ENCODE assay signal across 1 cellular context in the genomic region with DNA sequence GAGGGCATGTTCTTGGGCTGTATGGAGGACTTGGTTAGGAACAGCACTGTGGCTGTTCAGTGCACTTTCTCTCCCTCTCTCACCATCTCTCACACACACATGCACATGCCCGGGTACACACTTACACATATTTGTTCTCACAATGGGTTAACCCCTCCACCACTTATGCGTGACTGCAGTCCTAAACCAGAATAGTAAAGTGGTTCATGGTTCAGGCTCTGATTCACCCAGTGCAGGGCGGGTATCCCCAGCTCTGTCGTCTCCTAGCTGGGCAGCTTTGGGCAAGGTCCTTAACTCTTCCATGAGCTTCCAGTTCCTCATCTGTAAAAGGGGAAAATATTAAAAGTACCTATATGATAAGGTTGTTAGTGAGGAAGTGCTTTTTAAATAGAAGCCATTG.
TF ChIP-seq lines count a peak whose summit lies in the region.

No MANE protein-coding gene starts in this region.

TF ChIP-seq in H1, 55 proteins besides CTCF, POLR2A, EP300 and RAD21:
- TF ChIP-seq FOSL1 (IDR thresholded peaks at IDR 0.05; ENCODE audit: insufficient read depth, low read depth, low read length) (no peak), ASH2L (IDR thresholded peaks at IDR 0.05; ENCODE audit: low read length) (no peak), SIN3A (conservative IDR thresholded peaks at IDR 0.05 in 1 of 2, IDR thresholded peaks at IDR 0.05 in 1 of 2; ENCODE audit: low read depth in 1 of 2, low read length in 2 of 2) (no peak), SP4 (IDR thresholded peaks at IDR 0.05; ENCODE audit: low read length) (no peak), ZNF274 (IDR thresholded peaks at IDR 0.05; ENCODE audit: borderline replicate concordance, extremely low read depth, low read length) (no peak), TAF1 (IDR thresholded peaks at IDR 0.05; ENCODE audit: low read depth, low read length) (no peak), SAP30 (IDR thresholded peaks at IDR 0.05; ENCODE audit: insufficient read depth, insufficient replicate concordance, low read length) (no peak), MAFK (IDR thresholded peaks at IDR 0.05; ENCODE audit: low read depth, low read length) (no peak), TCF12 (IDR thresholded peaks at IDR 0.05; ENCODE audit: low read depth, low read length) (no peak), KDM4A (IDR thresholded peaks at IDR 0.05; ENCODE audit: low read depth, low read length, severe bottlenecking) (no peak), JUND (IDR thresholded peaks at IDR 0.05; ENCODE audit: low read length) (no peak), RFX5 (IDR thresholded peaks at IDR 0.05; ENCODE audit: borderline replicate concordance, low read depth, low read length) (no peak), HDAC2 (IDR thresholded peaks at IDR 0.05; ENCODE audit: borderline replicate concordance in 1 of 2, low read depth in 2 of 2, low read length in 2 of 2) (no peak)
- TF ChIP-seq, protein P1, sequence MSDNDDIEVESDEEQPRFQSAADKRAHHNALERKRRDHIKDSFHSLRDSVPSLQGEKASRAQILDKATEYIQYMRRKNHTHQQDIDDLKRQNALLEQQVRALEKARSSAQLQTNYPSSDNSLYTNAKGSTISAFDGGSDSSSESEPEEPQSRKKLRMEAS (IDR thresholded peaks at IDR 0.05): no peak
TF ChIP-seq in H1: peak in this region for 0.
